Comparison of ENCODE assay signal across 12 cellular contexts in genomic region chr10:109062371-109062770, GRCh38.
DNase-seq lines count a peak whose midpoint lies in the region; ATAC-seq and TF ChIP-seq lines count a peak whose summit lies in the region.
"Had no signal": no experiment of that assay in that cellular context is flagged by ENCODE, and none has a peak within 500 bp of the region (broad histone marks: within the 10 kb centered on the region; RNA-seq: fewer than 3 reads in every experiment).

No MANE protein-coding gene starts in this region.

- H3K4me1 ChIP-seq in adipocyte (ENCODE audit: control insufficient read depth, insufficient read depth, low read length) (no peaks in the 10 kb centered on the region), heart right ventricle (no peaks in the 10 kb centered on the region)
- H3K4me1 ChIP-seq: spleen had no signal

- ATAC-seq in HG03442 (IDR thresholded peaks at IDR 0.05; ENCODE audit: unreplicated experiment), result peak; percentile 83
- no peak for ATAC-seq in heart right ventricle

- TF ChIP-seq CTCF in retinal pigment epithelial cell (conservative IDR thresholded peaks at IDR 0.05; ENCODE audit: low read depth, low read length), result no peak
- no peak for TF ChIP-seq CTCF in heart right ventricle (IDR thresholded peaks at IDR 0.05)

- in situ Hi-C loops in G401 (cut with HindIII; ENCODE audit: low sequenced_read_pairs), result no loop called here

- H3K4me3 ChIP-seq in adipocyte (ENCODE audit: low read length) (no peak overlapping the region), retinal pigment epithelial cell (ENCODE audit: low read length) (no peak overlapping the region), heart right ventricle (no peak overlapping the region)
- H3K4me3 ChIP-seq: spleen had no signal

- H3K9me3 ChIP-seq in adipocyte (ENCODE audit: control insufficient read depth, low read length) (peaks cover 11% of the 10 kb centered on the region), heart right ventricle (peaks cover 0 to 13% (median 0%) of the 10 kb centered on the region in 11 donors)

- no peak overlapping the region for H3K27ac ChIP-seq in heart right ventricle
- H3K27ac ChIP-seq: 22Rv1, spleen had no signal

- peak; percentile 3 for DNase-seq in DMS 273 (lab: John Stamatoyannopoulos, UW; ENCODE audit: unreplicated experiment)
- no peak for DNase-seq in DMS 273 treated with DMSO at 0.1 percent for 48 hours (lab: John Stamatoyannopoulos, UW)
- DNase-seq in adipocyte (ENCODE audit: low read depth), result peak; percentile 7
- peak; percentile 19 for DNase-seq in retinal pigment epithelial cell (ENCODE audit: low read depth)
- no peak for DNase-seq in G401 (ENCODE audit: low spot score)
- DNase-seq in heart right ventricle, result no peak
- no peak for DNase-seq in COR-L47 (lab: John Stamatoyannopoulos, UW)
- DNase-seq: effector memory CD4-positive, alpha-beta T cell; NCI-H2029 treated with DMSO at 0.1 percent for 48 hours; spleen had no signal

- H3K36me3 ChIP-seq in adipocyte (ENCODE audit: control insufficient read depth, insufficient read depth, low read length, severe bottlenecking) (no peaks in the 10 kb centered on the region), heart right ventricle (no peaks in the 10 kb centered on the region)
- H3K36me3 ChIP-seq: spleen had no signal

- H3K27me3 ChIP-seq in adipocyte (replicated peaks; ENCODE audit: control insufficient read depth, insufficient read depth, low read length) (no peaks in the 10 kb centered on the region), heart right ventricle (no peaks in the 10 kb centered on the region)
- H3K27me3 ChIP-seq: spleen had no signal

- intact Hi-C loops in heart right ventricle (cut with DNase I), result no loop called here

- H3K9ac ChIP-seq in adipocyte (ENCODE audit: low read length), result no peak overlapping the region

Comparison
In these comparisons a context has a peak if more than half of its experiments do, and no peak if none do; other contexts are left out.
1. DNase-seq: peak in DMS 273 (single experiment), adipocyte (single experiment) and retinal pigment epithelial cell (single experiment); none in DMS 273 treated with DMSO at 0.1 percent for 48 hours (single experiment), G401 (single experiment), heart right ventricle (0 of 2) and COR-L47 (single experiment).